ENCODE assay signal across 8 cellular contexts in genomic region chr3:130894873-130895330, GRCh38. TPM values are rescaled to one million over a fixed set of nuclear protein-coding genes. Genes with fewer than 3 reads are reported as not detected.
DNase-seq lines count a peak whose midpoint lies in the region; ATAC-seq, FAIRE-seq and TF ChIP-seq lines count a peak whose summit lies in the region.

No MANE protein-coding gene starts in this region.

- no peak for TF ChIP-seq POLR2A in K562 (conservative IDR thresholded peaks at IDR 0.05)

- H4K8ac ChIP-seq in mesendoderm (ENCODE audit: low read depth, low read length), result no peak overlapping the region

- H3K27ac ChIP-seq in K562 (ENCODE audit: extremely low read depth, low read depth, low read length), result peak overlapping the region; percentile 97
- no peak overlapping the region for H3K27ac ChIP-seq in mesendoderm (ENCODE audit: low read depth, low read length)

- H3K9me3 Mint-ChIP-seq in HFFc6, result no peaks in the 10 kb centered on the region

- H3K9ac ChIP-seq in K562 (ENCODE audit: insufficient read depth in 1 of 2, low read depth in 2 of 2, low read length in 2 of 2), result peak overlapping the region; percentile 68 to 93; a peak in 3 of 4 replicates
- peak overlapping the region; percentile 62 for H3K9ac ChIP-seq in mesendoderm (ENCODE audit: low read length)

- no peaks in the 10 kb centered on the region for H3K79me1 ChIP-seq in mesendoderm (ENCODE audit: low read length)

- 0% methylated on average over 4 of the region's 4 CpGs for WGBS in K562 (ENCODE audit: insufficient coverage, low coverage, missing lambda C conversion rate)
- no CpG with 5 or more reads among the region's 4 CpGs for WGBS in mesendoderm (ENCODE audit: extremely low coverage, insufficient coverage, low lambda C conversion rate)

- H3K9me1 ChIP-seq in K562 (ENCODE audit: control insufficient read depth, insufficient read depth, low read length), result peaks cover 2% of the 10 kb centered on the region

- no peak overlapping the region for H2BK120ac ChIP-seq in mesendoderm (ENCODE audit: low read depth, low read length)

- TF ChIP-seq CTCF in HFFc6 (IDR thresholded peaks at IDR 0.05), result no peak
- no peak for TF ChIP-seq CTCF in K562 (IDR thresholded peaks at IDR 0.05 in 2 of 3, conservative IDR thresholded peaks at IDR 0.05 in 1 of 3; ENCODE audit: insufficient read depth in 2 of 3, low read depth in 1 of 3, low read length in 3 of 3)

- no peak overlapping the region for H3K23ac ChIP-seq in mesendoderm (ENCODE audit: low read length)

- H3K4me1 ChIP-seq in K562 (replicated peaks in 1 of 2; ENCODE audit: control insufficient read depth in 2 of 2, insufficient read depth in 2 of 2, low read length in 2 of 2) (peaks cover 8% of the 10 kb centered on the region in 2 experiments; a peak in 3 of 5 replicates), mesendoderm (ENCODE audit: control insufficient read depth, low read depth, low read length) (peaks cover 9% of the 10 kb centered on the region)

- peak overlapping the region; percentile 78 for H3K56ac ChIP-seq in mesendoderm (ENCODE audit: low read length)

- no peak for FAIRE-seq in K562 (lab: Jason Lieb, UNC)

- DNase-seq in ACHN (peak; percentile 23), HFFc6 (no peak), K562 (ENCODE audit: extremely low read depth in 1 of 4, low spot score in 3 of 4) (peak in 1 of 4 experiments; percentile 5), mesendoderm (peak; percentile 40), AG20443 (ENCODE audit: low spot score) (no peak)
- DNase-seq in stimulated activated CD4-positive, alpha-beta T cell treated with anti-CD3 and anti-CD28 coated beads, Interleukin-2, amount 100 ng/mL, for 24 hours, result no peak

- H3K36me3 ChIP-seq in K562 (ENCODE audit: control insufficient read depth, insufficient read depth, low read length) (no peaks in the 10 kb centered on the region), mesendoderm (ENCODE audit: control insufficient read depth, insufficient read depth, low read length) (no peaks in the 10 kb centered on the region)

- CTCF ChIA-PET in K562 (lab: Yijun Ruan, JAX; ENCODE audit: low intra/inter-chr PET ratio), result interaction anchor here (0.7 kb wide), 1 partner anchor 135 kb away, joined by 3 read pairs; no protein-coding TSS in a partner anchor

- H2BK15ac ChIP-seq in mesendoderm (replicated peaks; ENCODE audit: low read depth), result no peak overlapping the region

- H3K4me3 Mint-ChIP-seq in HFFc6, result peak overlapping the region; percentile 98

- no peaks in the 10 kb centered on the region for H3K9me3 ChIP-seq in K562 (replicated peaks; ENCODE audit: control insufficient read depth, insufficient read depth, low read depth, low read length)

- H3K36me3 Mint-ChIP-seq in HFFc6 (ENCODE audit: low read depth), result peaks cover 5% of the 10 kb centered on the region; the same call in 1 of the 2 replicates

- in situ Hi-C loops in ACHN (cut with HindIII; ENCODE audit: low pct_ligation_motif_present, low pct_unique_long_range_greater_than_20kb, low sequenced_read_pairs), result no loop called here
- in situ Hi-C loops in K562 (cut with MboI), result loop anchor here (5.0 kb wide), 1 partner anchor 128 kb away; no protein-coding TSS in a partner anchor

- peak overlapping the region; percentile 77 for H3K4me2 ChIP-seq in K562 (ENCODE audit: insufficient read depth, low read length)
- peak overlapping the region; percentile 21 for H3K4me2 ChIP-seq in mesendoderm (ENCODE audit: low read length)

- H4K5ac ChIP-seq in mesendoderm (ENCODE audit: low read length), result no peak overlapping the region

- peak overlapping the region; percentile 82 for H3K27ac Mint-ChIP-seq in HFFc6

- no peak overlapping the region for H2AK5ac ChIP-seq in mesendoderm (ENCODE audit: low read length)

- H3K27me3 ChIP-seq in K562 (ENCODE audit: control insufficient read depth in 2 of 2, insufficient read depth in 2 of 2, low read length in 2 of 2), result no peaks in the 10 kb centered on the region
- no peaks in the 10 kb centered on the region for H3K27me3 ChIP-seq in mesendoderm (ENCODE audit: insufficient read depth, low read length, poor library complexity)

- H2BK5ac ChIP-seq in mesendoderm (ENCODE audit: low read length), result no peak overlapping the region

- H2AFZ ChIP-seq in K562 (ENCODE audit: low read depth, low read length), result peak overlapping the region; percentile 85

- no TSS peak for BruUV-seq in K562 (replicated peaks; lab: Mats Ljungman, UMichigan)

- peaks cover 58% of the 10 kb centered on the region for H3K4me1 Mint-ChIP-seq in HFFc6 (ENCODE audit: low read depth)

- no peak for TF ChIP-seq RAD21 in K562 (CRISPR knock-in tag; conservative IDR thresholded peaks at IDR 0.05 in 1 of 2, IDR thresholded peaks at IDR 0.05 in 1 of 2)

- H4K20me1 ChIP-seq in K562 (replicated peaks; ENCODE audit: control insufficient read depth, insufficient read depth, low read length), result peaks cover 7% of the 10 kb centered on the region; the same call in 1 of the 2 replicates

- peaks cover 4% of the 10 kb centered on the region for H3K27me3 Mint-ChIP-seq in HFFc6 (ENCODE audit: insufficient read depth)

- no peak overlapping the region for H3K4ac ChIP-seq in mesendoderm (ENCODE audit: low read depth, low read length)

- POLR2A ChIA-PET in K562 (lab: Yijun Ruan, JAX), result interaction anchor here (1.1 to 1.9 kb wide), 4 partner anchors 21 to 150 kb away, joined by 3 to 7 read pairs (median 4); no protein-coding TSS in a partner anchor

- H3K18ac ChIP-seq in mesendoderm (ENCODE audit: low read length), result peak overlapping the region; percentile 94

- no peak for ATAC-seq in K562
- no peak for ATAC-seq in GM18498 (IDR thresholded peaks at IDR 0.05; ENCODE audit: unreplicated experiment)
- no peak for ATAC-seq in HG03108 (IDR thresholded peaks at IDR 0.05; ENCODE audit: unreplicated experiment)

- H3K79me2 ChIP-seq in K562 (ENCODE audit: control insufficient read depth, insufficient read depth, low read length), result peaks cover 66% of the 10 kb centered on the region
- peaks cover 40% of the 10 kb centered on the region for H3K79me2 ChIP-seq in mesendoderm (ENCODE audit: control insufficient read depth, insufficient read depth, low read length)

- H3K4me3 ChIP-seq in K562 (peak overlapping the region; percentile 86), mesendoderm (ENCODE audit: low read length) (peak overlapping the region; percentile 16)

- TF ChIP-seq EP300 in K562 (IDR thresholded peaks at IDR 0.05; ENCODE audit: low read length), result no peak

- intact Hi-C loops in K562 (cut with micrococcal nuclease), result loop anchor here (10.0 kb wide), 1 partner anchor 130 kb away; the partner anchor contains the start of genes ASTE1 and NEK11

TF ChIP-seq in K562, 482 proteins besides CTCF, POLR2A, EP300 and RAD21:
- TF ChIP-seq KLF13 (tag; IDR thresholded peaks at IDR 0.05; ENCODE audit: borderline replicate concordance, low read depth), result no peak
- no peak for TF ChIP-seq ZNF274 (IDR thresholded peaks at IDR 0.05; ENCODE audit: borderline replicate concordance, low read depth, low read length)
- TF ChIP-seq KHSRP (IDR thresholded peaks at IDR 0.05), result no peak
- TF ChIP-seq NFIX (CRISPR knock-in tag; IDR thresholded peaks at IDR 0.05; ENCODE audit: low read depth), result no peak
- TF ChIP-seq KLF6 (CRISPR knock-in tag; IDR thresholded peaks at IDR 0.05; ENCODE audit: borderline replicate concordance), result no peak
- TF ChIP-seq HMGN3 (IDR thresholded peaks at IDR 0.05; ENCODE audit: borderline replicate concordance, extremely low read depth, insufficient read length, low read depth, low read length), result no peak
- TF ChIP-seq PHB2 (IDR thresholded peaks at IDR 0.05; ENCODE audit: low read depth), result no peak

RNA-seq across cellular contexts. Expression of gene ATP2C1, which starts 1.0 kb away (rescaled TPM):
- total RNA-seq in HFFc6 (2021; fragmentation: NEBNext Ultra II Directional; extraction: Animal tissue kit (Norgen Biotek cat#: 25700)), result 100 to 1,000 TPM; 101 to 124 (median 112) TPM
- 43.5 and 135 TPM in 2 replicates for total RNA-seq in K562 (2011; cell fraction: chromatin; rRNA removed; ENCODE audit: low replicate concordance)
- 32.4 and 42.2 TPM in 2 replicates for total RNA-seq in K562 (2011; cell fraction: nucleolus; rRNA removed)
- total RNA-seq in K562 (2011; cell fraction: nucleoplasm; rRNA removed), result 70.8 and 83.0 TPM in 2 replicates
- total RNA-seq in K562 (2014; rRNA removed) (16.2 and 25.3 TPM in 2 replicates), K562 (2014; rRNA removed; fragmentation: Illumina TruSeq; extraction: Trizol) (34.1 and 35.4 TPM in 2 replicates), K562 (2015; rRNA removed; fragmentation: Illumina TruSeq; extraction: Trizol) (25.8 and 27.7 TPM in 2 replicates), K562 (2021) (32.1 and 33.0 TPM in 2 replicates)
- polyA plus RNA-seq in K562 (2011; rRNA removed) (36.8 and 53.5 TPM in 2 replicates), K562 (2014; fragmentation: Illumina TruSeq; extraction: Trizol) (25.6 and 29.3 TPM in 2 replicates), K562 (2014; fragmentation: Nextera tagmentation; extraction: Ambion mirVana) (10 to 100 TPM in 1 of 2 experiments, 1 to 10 TPM in 1; 10.0 to 15.6 TPM), K562 (2014; rRNA removed) (27.9 and 33.0 TPM in 2 replicates)
- polyA plus RNA-seq in K562 (2011; cell fraction: cytosol; rRNA removed), result 11.0 and 28.8 TPM in 2 replicates
- polyA plus RNA-seq in K562 (2011; cell fraction: nucleus; rRNA removed), result 34.8 and 58.4 TPM in 2 replicates
- 19.6 and 21.8 TPM in 2 replicates for polyA plus RNA-seq in K562 (2012)
- 94.2 and 115 TPM in 2 replicates for polyA minus RNA-seq in K562 (2011; rRNA and poly(A)+ RNA removed)
- 16.0 and 29.7 TPM in 2 replicates for polyA minus RNA-seq in K562 (2011; cell fraction: cytosol; rRNA and poly(A)+ RNA removed)
- polyA minus RNA-seq in K562 (2011; cell fraction: nucleus; rRNA and poly(A)+ RNA removed), result 44.4 and 67.4 TPM in 2 replicates
- 38.4 TPM for polyA plus RNA-seq in mesendoderm (2013, experiment 1 of 2)
- polyA plus RNA-seq in mesendoderm (2013, experiment 2 of 2), result 38.1 TPM

Comparison
In these comparisons a context has a peak if more than half of its experiments do, and no peak if none do; other contexts are left out.
1. DNase-seq: peak in ACHN (single experiment) and mesendoderm (single experiment); none in HFFc6 (single experiment), AG20443 (single experiment) and stimulated activated CD4-positive, alpha-beta T cell treated with anti-CD3 and anti-CD28 coated beads, Interleukin-2, amount 100 ng/mL, for 24 hours (0 of 2).